ENCODE assay signal across 24 cellular contexts in the genomic region with DNA sequence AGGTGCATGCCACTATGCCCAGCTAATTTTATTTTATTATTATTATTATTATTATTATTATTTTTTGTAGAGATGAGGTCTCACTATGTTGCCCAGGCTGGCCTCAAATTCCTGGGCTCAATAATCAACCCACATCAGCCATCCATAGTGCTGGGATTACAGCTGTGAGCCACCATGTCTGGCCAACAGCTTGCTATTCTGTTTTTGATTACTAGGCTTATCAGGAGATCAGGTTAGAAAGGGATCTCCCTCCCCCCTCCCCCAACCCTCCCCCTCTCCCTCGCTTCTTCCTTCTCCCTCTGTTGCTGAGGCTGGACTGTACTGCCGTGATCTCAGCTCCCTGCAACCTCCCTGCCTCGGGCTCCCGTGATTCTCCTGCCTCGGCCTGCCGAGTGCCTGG.
"Had no signal": no experiment of that assay in that cellular context is flagged by ENCODE, and none has a peak within 500 bp of the region (broad histone marks: within the 10 kb centered on the region; RNA-seq: fewer than 3 reads in every experiment).

No MANE protein-coding gene starts in this region.

- H3K9me3 ChIP-seq: gastroesophageal sphincter, mucosa of descending colon, upper lobe of left lung had no signal

- H3K27me3 ChIP-seq: gastroesophageal sphincter, hepatocyte, upper lobe of left lung had no signal

- H3K27ac ChIP-seq: gastroesophageal sphincter, hepatocyte, upper lobe of left lung had no signal

- DNase-seq: activated CD4-positive, alpha-beta memory T cell treated with anti-CD3 and anti-CD28 coated beads, Interleukin-2, amount 10 ng/mL, durations not matched to agents 7 days and 5 days; activated CD4-positive, alpha-beta T cell treated with anti-CD3 and anti-CD28 coated beads for 1 hour; activated CD4-positive, alpha-beta T cell treated with anti-CD3 and anti-CD28 coated beads, Interleukin-2, amount 10 ng/mL, durations not matched to agents 7 days and 5 days; activated T-cell treated with anti-CD3 and anti-CD28 coated beads, Interleukin-2, amount 50 U/mL, for 48 hours; cortex of kidney; effector memory CD8-positive, alpha-beta T cell; erythroblast; mesendoderm; mucosa of descending colon; small intestine; stimulated activated CD4-positive, alpha-beta T cell treated with anti-CD3 and anti-CD28 coated beads, Interleukin-4, amount 100 ng/mL, for 24 hours; stimulated activated naive CD8-positive, alpha-beta T cell treated with anti-CD3 and anti-CD28 coated beads, Interleukin-15, amount 100 ng/mL, for 72 hours; substantia nigra; SW 1271; T-helper 17 cell; T1000; upper lobe of left lung had no signal

- H3K4me1 ChIP-seq: upper lobe of left lung had no signal

- H3K4me3 ChIP-seq: gastroesophageal sphincter, hepatocyte, lung, mucosa of descending colon, upper lobe of left lung had no signal

- ATAC-seq: activated naive CD4-positive, alpha-beta T cell treated with anti-CD3 and anti-CD28 coated beads, Interleukin-2, amount 50 U/mL, for 72 hours; effector memory CD8-positive, alpha-beta T cell; gastroesophageal sphincter; mucosa of descending colon; natural killer cell treated with Interleukin-12 subunit alpha and Interleukin-12 subunit beta and Interleukin-15 and Interleukin-18, amount 100 ng/mL, for 72 hours; sciatic nerve; stimulated activated memory B cell treated with anti-CD40 and anti-IgM and Interleukin-4, amounts not matched to agents 10 μg/mL and 1 μg/mL and 100 μg/mL, for 72 hours; stimulated activated naive CD8-positive, alpha-beta T cell treated with anti-CD3 and anti-CD28 coated beads, Interleukin-15, amount 100 ng/mL, for 72 hours; T-helper 17 cell had no signal
